ENCODE assay signal across 8 cellular contexts in genomic region chr4:119300072-119300387, GRCh38. TPM values are rescaled to one million over a fixed set of nuclear protein-coding genes. Genes with fewer than 3 reads are reported as not detected.
DNase-seq lines count a peak whose midpoint lies in the region; ATAC-seq, FAIRE-seq and TF ChIP-seq lines count a peak whose summit lies in the region.

No MANE protein-coding gene starts in this region.

- TF ChIP-seq POLR2A in GM18505 (IDR thresholded peaks at IDR 0.05; ENCODE audit: borderline replicate concordance, extremely low read depth, insufficient read depth, insufficient read length) (no peak), H1 (IDR thresholded peaks at IDR 0.05; ENCODE audit: control extremely low read depth in 1 of 2, low read depth in 2 of 2, low read length in 2 of 2) (no peak)

- H3K27me3 ChIP-seq in H1 (replicated peaks in 1 of 4; ENCODE audit: control insufficient read depth in 3 of 4, extremely low read depth in 1 of 4, insufficient read depth in 3 of 4, low read length in 3 of 4) = no peaks in the 10 kb centered on the region
- no peaks in the 10 kb centered on the region for H3K27me3 ChIP-seq in mucosa of stomach (ENCODE audit: control insufficient read depth, insufficient read depth, low read length)
- H3K27me3 ChIP-seq in tibial artery = no peaks in the 10 kb centered on the region

- H3K27ac ChIP-seq in H1 (ENCODE audit: low read depth, low read length) = peak overlapping the region; percentile 75
- peak overlapping the region; percentile 93 to 95 for H3K27ac ChIP-seq in tibial artery

- H2AFZ ChIP-seq in H1 (ENCODE audit: low read length) = peak overlapping the region; percentile 91

- H3K4me1 ChIP-seq in H1 (replicated peaks in 1 of 4; ENCODE audit: control insufficient read depth in 3 of 4, insufficient read depth in 4 of 4, low read length in 3 of 4) (peaks cover 2 to 6% (median 3%) of the 10 kb centered on the region in 4 experiments; a peak in 6 of 7 replicates), mucosa of stomach (ENCODE audit: control insufficient read depth, insufficient read depth, low read length) (peaks cover 8% of the 10 kb centered on the region), tibial artery (peaks cover 0 to 50% (median 18%) of the 10 kb centered on the region in 4 donors)

- no peak overlapping the region for H3K14ac ChIP-seq in H1 (ENCODE audit: insufficient read length)

- H3K9me3 ChIP-seq in H1 (ENCODE audit: insufficient read depth in 2 of 2, low read depth in 1 of 2, low read length in 1 of 2) = no peaks in the 10 kb centered on the region
- no peaks in the 10 kb centered on the region for H3K9me3 ChIP-seq in mucosa of stomach (ENCODE audit: control insufficient read depth, low read length)
- no peaks in the 10 kb centered on the region for H3K9me3 ChIP-seq in tibial artery

- POLR2A ChIA-PET in H1 (lab: Charles Lee; ENCODE audit: partially characterized antibody) = interaction anchor here (0.5 to 2.3 kb wide), 6 partner anchors 11 to 311 kb away, joined by 3 to 14 read pairs (median 4); partner anchors contain the start of gene USP53

- H3K9ac ChIP-seq in H1 (replicated peaks in 1 of 4; ENCODE audit: extremely low read depth in 1 of 4, low read depth in 3 of 4, low read length in 3 of 4) (peak overlapping the region; percentile 77 to 95 (median 84)), mucosa of stomach (ENCODE audit: low read length) (peak overlapping the region; percentile 97)

- peak overlapping the region; percentile 77; the same call in 1 of the 2 replicates for H4K8ac ChIP-seq in H1 (ENCODE audit: extremely low read depth, insufficient read depth, low read length)

- H3K36me3 ChIP-seq in H1 (ENCODE audit: control insufficient read depth in 2 of 4, insufficient read depth in 4 of 4, low read length in 3 of 4) (peaks cover 0 to 24% (median 2%) of the 10 kb centered on the region in 4 experiments; a peak in 2 of 8 replicates), mucosa of stomach (ENCODE audit: control insufficient read depth, insufficient read depth, low read length) (no peaks in the 10 kb centered on the region), tibial artery (peaks cover 10 to 23% (median 17%) of the 10 kb centered on the region in 3 donors)

- H3K23me2 ChIP-seq in H1 (ENCODE audit: low read depth, low read length) = peaks cover 11% of the 10 kb centered on the region

- no peak for TF ChIP-seq CTCF in H1 (IDR thresholded peaks at IDR 0.05; ENCODE audit: control extremely low read depth in 1 of 3, insufficient read depth in 1 of 3, low read depth in 1 of 3, low read length in 3 of 3)
- TF ChIP-seq CTCF in tibial artery (IDR thresholded peaks at IDR 0.05) = no peak

- peaks cover 8% of the 10 kb centered on the region; the same call in 1 of the 2 replicates for H3K79me1 ChIP-seq in H1 (ENCODE audit: low read depth, low read length)

- H3K4me2 ChIP-seq in H1 (ENCODE audit: insufficient read depth in 1 of 2, low read depth in 2 of 2, low read length in 2 of 2) = peak overlapping the region; percentile 80 to 92

- no peak overlapping the region for H2BK20ac ChIP-seq in H1 (ENCODE audit: low read length)

- TF ChIP-seq RAD21 in H1 (IDR thresholded peaks at IDR 0.05 in 1 of 2, conservative IDR thresholded peaks at IDR 0.05 in 1 of 2; ENCODE audit: low read depth in 2 of 2, low read length in 2 of 2) = no peak

- H2BK5ac ChIP-seq in H1 (ENCODE audit: low read depth, low read length) = peak overlapping the region; percentile 95; the same call in 1 of the 2 replicates

- WGBS in H1 (ENCODE audit: extremely low coverage in 1 of 2, insufficient coverage in 1 of 2, insufficient read length in 1 of 2, insufficient replicate concordance in 2 of 2, low coverage in 1 of 2, low lambda C conversion rate in 2 of 2, missing lambda C conversion rate in 1 of 2), 2 experiments = 5% methylated on average over 9 of the region's 9 CpGs; no CpG with 5 or more reads in 1 of the 2 experiments

- H3K56ac ChIP-seq in H1 (replicated peaks; ENCODE audit: insufficient read length, low read depth, low read length) = peak overlapping the region; percentile 24

- H2BK120ac ChIP-seq in H1 (replicated peaks; ENCODE audit: low read depth, low read length) = no peak overlapping the region

- ATAC-seq in GM18505 (IDR thresholded peaks at IDR 0.05; ENCODE audit: unreplicated experiment) (peak; percentile 18), HG02852 (IDR thresholded peaks at IDR 0.05; ENCODE audit: unreplicated experiment) (peak; percentile 17)

- peaks cover 3 to 14% of the 10 kb centered on the region in 2 experiments; a peak in 3 of 4 replicates for H3K79me2 ChIP-seq in H1 (ENCODE audit: control insufficient read depth in 1 of 2, insufficient read depth in 2 of 2, low read length in 2 of 2)

- H3K4me3 ChIP-seq in H1 (ENCODE audit: extremely low read depth in 1 of 4, insufficient read depth in 2 of 4, low read depth in 3 of 4, low read length in 4 of 4) = peak overlapping the region; percentile 85 to 96 (median 90)
- H3K4me3 ChIP-seq in mucosa of stomach (ENCODE audit: low read length) = peak overlapping the region; percentile 100
- peak overlapping the region; percentile 70 to 82 for H3K4me3 ChIP-seq in tibial artery

- peak overlapping the region; percentile 96 for H3K23ac ChIP-seq in H1 (ENCODE audit: insufficient read length)

- DNase-seq in SW480 (ENCODE audit: low spot score) (peak; percentile 1), H1 (ENCODE audit: low read depth in 1 of 2, low spot score in 2 of 2) (no peak), tibial artery (peak; percentile 74 to 78), NCI-H146 (lab: John Stamatoyannopoulos, UW) (no peak), middle frontal gyrus (ENCODE audit: extremely low spot score, low spot score) (no peak)

- H4K91ac ChIP-seq in H1 (replicated peaks; ENCODE audit: insufficient read length, low read length) = no peak overlapping the region

- H2AK5ac ChIP-seq in H1 (ENCODE audit: low read depth, low read length) = no peak overlapping the region

- intact Hi-C loops in tibial artery (cut with DNase I; ENCODE audit: low total_unique reads) = loop anchor here (10.0 kb wide), 1 partner anchor 325 kb away; the partner anchor contains the start of gene PDE5A

- no peak overlapping the region for H2BK15ac ChIP-seq in H1 (ENCODE audit: low read length)

- no peak for TF ChIP-seq EP300 in H1 (IDR thresholded peaks at IDR 0.05; ENCODE audit: borderline replicate concordance in 1 of 2, low read depth in 2 of 2, low read length in 2 of 2)

- H3K18ac ChIP-seq in H1 (ENCODE audit: extremely low read depth, low read length) = peak overlapping the region; percentile 36; the same call in 1 of the 2 replicates

- H3K4ac ChIP-seq in H1 (replicated peaks; ENCODE audit: insufficient read length, low read depth, low read length) = no peak overlapping the region

- no peaks in the 10 kb centered on the region for H4K20me1 ChIP-seq in H1 (replicated peaks in 1 of 2; ENCODE audit: control insufficient read depth in 1 of 2, insufficient read depth in 2 of 2, low read length in 2 of 2)

- H4K5ac ChIP-seq in H1 (ENCODE audit: insufficient read length, low read depth, low read length) = peak overlapping the region; percentile 35

- CTCF ChIA-PET in H1 (lab: Charles Lee; ENCODE audit: partially characterized antibody) = interaction anchor here (0.8 to 4.0 kb wide), 5 partner anchors 87 to 474 kb away, joined by 3 to 12 read pairs (median 5); partner anchors contain the start of gene USP53

- no peak overlapping the region; the same call in 1 of the 2 replicates for H2BK12ac ChIP-seq in H1 (ENCODE audit: low read depth, low read length)

- no peak for FAIRE-seq in H1 (lab: Jason Lieb, UNC)

TF ChIP-seq in H1, 55 proteins besides CTCF, POLR2A, EP300 and RAD21:
- TF ChIP-seq BACH1 (IDR thresholded peaks at IDR 0.05; ENCODE audit: low read length) = no peak

RNA-seq across cellular contexts. Expression of gene FABP2, which starts 21.9 kb away (rescaled TPM):
- not detected in 2 replicates for total RNA-seq in H1 (2021; fragmentation: NEBNext Ultra II Directional; extraction: Animal tissue kit (Norgen Biotek cat#: 25700))
- polyA plus RNA-seq in H1 (2011; rRNA removed) = not detected in 2 replicates
- polyA plus RNA-seq in H1 (2011; cell fraction: cytosol; rRNA removed) = not detected
- not detected for polyA plus RNA-seq in H1 (2011; cell fraction: nucleus; rRNA removed)
- polyA plus RNA-seq in H1 (2012, experiment 1 of 2) = not detected in 4 replicates
- not detected for polyA plus RNA-seq in H1 (2012, experiment 2 of 2)
- not detected for polyA plus RNA-seq in H1 (2013, experiment 1 of 2)
- not detected for polyA plus RNA-seq in H1 (2013, experiment 2 of 2)
- polyA minus RNA-seq in H1 (2011; rRNA and poly(A)+ RNA removed) = not detected in 2 replicates
- polyA minus RNA-seq in H1 (2011; cell fraction: cytosol; rRNA and poly(A)+ RNA removed) = not detected
- polyA minus RNA-seq in H1 (2011; cell fraction: nucleus; rRNA and poly(A)+ RNA removed) = not detected

Comparison
In these comparisons a context has a peak if more than half of its experiments do, and no peak if none do; other contexts are left out.
1. DNase-seq: peak in SW480 (single experiment) and tibial artery (2 of 2); none in H1 (0 of 2), NCI-H146 (single experiment) and middle frontal gyrus (single experiment).
2. Peak in every context shown above with its lines, with median percentiles within 50 percentile points of each other: H3K4me3 ChIP-seq.